Comparison of ENCODE assay signal across 27 cellular contexts in the genomic region with DNA sequence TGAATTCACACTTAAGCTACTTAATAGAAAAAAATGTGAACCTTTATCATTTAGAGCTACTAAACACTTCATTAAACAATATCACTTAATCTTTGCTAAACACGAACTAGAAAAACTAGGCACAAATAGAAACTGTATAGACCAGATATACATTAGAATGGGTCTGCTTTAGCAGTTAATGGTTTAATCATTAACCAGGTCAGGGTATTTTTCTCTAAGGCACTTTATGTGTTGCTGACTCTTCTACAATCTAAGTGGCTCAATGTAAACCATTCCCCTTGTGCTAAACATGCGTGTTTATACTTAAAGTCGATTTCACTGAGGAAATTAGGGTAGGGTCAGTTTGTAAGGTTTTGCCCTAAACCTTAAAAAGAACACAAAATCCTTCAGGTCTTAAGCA. TPM values are rescaled to one million over a fixed set of nuclear protein-coding genes. Genes with fewer than 3 reads are reported as not detected.
DNase-seq lines count a peak whose midpoint lies in the region; ATAC-seq, FAIRE-seq and TF ChIP-seq lines count a peak whose summit lies in the region.
"Had no signal": no experiment of that assay in that cellular context is flagged by ENCODE, and none has a peak within 500 bp of the region (broad histone marks: within the 10 kb centered on the region; RNA-seq: fewer than 3 reads in every experiment).

No MANE protein-coding gene starts in this region.

- H3K27me3 ChIP-seq in RWPE2 (ENCODE audit: insufficient read depth, poor library complexity, severe bottlenecking) = no peaks in the 10 kb centered on the region
- H3K27me3 ChIP-seq in keratinocyte (ENCODE audit: control insufficient read depth, extremely low read depth, insufficient read depth, low read length) = no peaks in the 10 kb centered on the region
- H3K27me3 ChIP-seq in stomach = no peaks in the 10 kb centered on the region
- H3K27me3 ChIP-seq: BLaER1 treated with 17β-estradiol and CSF1 and Interleukin-3, amounts not matched to agents 10 nM and 100 nM; sigmoid colon; thyroid gland had no signal

- H3K36me3 ChIP-seq in RWPE2 (ENCODE audit: low read depth) (no peaks in the 10 kb centered on the region), keratinocyte (ENCODE audit: control insufficient read depth in 2 of 2, extremely low read depth in 1 of 2, insufficient read depth in 2 of 2, low read length in 2 of 2) (no peaks in the 10 kb centered on the region), stomach (no peaks in the 10 kb centered on the region)
- H3K36me3 ChIP-seq: sigmoid colon, thyroid gland had no signal

- H3K79me2 ChIP-seq in keratinocyte (ENCODE audit: control insufficient read depth, insufficient read depth, low read length) = peaks cover 40% of the 10 kb centered on the region

- H3K4me1 ChIP-seq in RWPE2 (ENCODE audit: insufficient read depth, poor library complexity, severe bottlenecking) = peaks cover 71% of the 10 kb centered on the region
- H3K4me1 ChIP-seq in keratinocyte (ENCODE audit: control insufficient read depth, extremely low read depth, insufficient read depth, low read length) = peaks cover 73% of the 10 kb centered on the region
- peaks cover 20 to 48% (median 33%) of the 10 kb centered on the region in 4 donors for H3K4me1 ChIP-seq in stomach

- 29 to 63% (median 48%) methylated on average over 3 of the region's 3 CpGs for WGBS in stomach, 5 donors

- H3K9me3 ChIP-seq in RWPE2 (ENCODE audit: severe bottlenecking) (no peaks in the 10 kb centered on the region), keratinocyte (ENCODE audit: control insufficient read depth, low read depth, low read length) (no peaks in the 10 kb centered on the region), stomach (no peaks in the 10 kb centered on the region)
- H3K9me3 ChIP-seq: sigmoid colon, thyroid gland had no signal

- no peaks in the 10 kb centered on the region for H3K36me3 Mint-ChIP-seq in activated naive CD4-positive, alpha-beta T cell treated with anti-CD3 and anti-CD28 coated beads, Interleukin-2, amount 50 U/mL, for 72 hours
- H3K36me3 Mint-ChIP-seq: activated naive CD4-positive, alpha-beta T cell treated with anti-CD3 and anti-CD28 coated beads, Interleukin-2, amount 10 ng/mL, durations not matched to agents 7 days and 5 days had no signal

- no peak for DNase-seq in GM18507 (ENCODE audit: extremely low spot score, insufficient read length, low read depth)
- DNase-seq in RWPE2 (ENCODE audit: low spot score) = no peak
- DNase-seq in keratinocyte (ENCODE audit: low read depth, low spot score) = no peak
- no peak for DNase-seq in stomach
- no peak for DNase-seq in activated naive CD4-positive, alpha-beta T cell treated with anti-CD3 and anti-CD28 coated beads, Interleukin-2, amount 50 U/mL, for 72 hours (ENCODE audit: low spot score in 2 of 2)
- DNase-seq in stimulated activated CD8-positive, alpha-beta memory T cell treated with anti-CD3 and anti-CD28 coated beads, Interleukin-4, amount 100 ng/mL, for 48 hours = no peak
- DNase-seq: activated CD4-positive, alpha-beta T cell treated with anti-CD3 and anti-CD28 coated beads, Interleukin-2, amount 10 ng/mL, durations not matched to agents 7 days and 5 days; activated CD8-positive, alpha-beta memory T cell treated with anti-CD3 and anti-CD28 coated beads, Interleukin-2, amount 10 ng/mL, durations not matched to agents 7 days and 5 days; activated naive CD4-positive, alpha-beta T cell treated with anti-CD3 and anti-CD28 coated beads, Interleukin-2, amount 10 ng/mL, durations not matched to agents 7 days and 5 days; DMS79; effector CD8-positive, alpha-beta T cell; erythroblast; GF-D8; MV-4-11; NCI-H510A; SIG-M5; sigmoid colon; stimulated activated CD4-positive, alpha-beta T cell treated with anti-CD3 and anti-CD28 coated beads, Interleukin-15, amount 100 ng/mL, for 24 hours; stimulated activated naive CD8-positive, alpha-beta T cell treated with anti-CD3 and anti-CD28 coated beads, Interleukin-15, amount 100 ng/mL, for 72 hours; T1000; thyroid gland had no signal

- peak; percentile 15 for FAIRE-seq in GM18507 (lab: Jason Lieb, UNC)
- no peak for FAIRE-seq in keratinocyte (lab: Jason Lieb, UNC)
- FAIRE-seq: bronchial epithelial cell, colon had no signal

- H3K4me2 ChIP-seq in keratinocyte (ENCODE audit: control insufficient read depth, extremely low read depth, insufficient read depth, low read depth, low read length) = peak overlapping the region; percentile 73

- H4K20me1 ChIP-seq in keratinocyte (ENCODE audit: control insufficient read depth, extremely low read depth, insufficient read depth, low read length) = no peaks in the 10 kb centered on the region
- H4K20me1 ChIP-seq: BLaER1 treated with 17β-estradiol and CSF1 and Interleukin-3, amounts not matched to agents 10 nM and 100 nM had no signal

- no peaks in the 10 kb centered on the region for H3K9me3 Mint-ChIP-seq in activated naive CD4-positive, alpha-beta T cell treated with anti-CD3 and anti-CD28 coated beads, Interleukin-2, amount 50 U/mL, for 72 hours
- H3K9me3 Mint-ChIP-seq: activated CD4-positive, alpha-beta T cell treated with anti-CD3 and anti-CD28 coated beads, Interleukin-2, amount 10 ng/mL, durations not matched to agents 7 days and 5 days; activated naive CD4-positive, alpha-beta T cell treated with anti-CD3 and anti-CD28 coated beads, Interleukin-2, amount 10 ng/mL, durations not matched to agents 7 days and 5 days; stimulated activated naive CD8-positive, alpha-beta T cell treated with anti-CD3 and anti-CD28 coated beads, Interleukin-15, amount 100 ng/mL, for 72 hours had no signal

- TF ChIP-seq POLR2A in stomach (IDR thresholded peaks at IDR 0.05) = no peak

- no peak overlapping the region for H3K27ac Mint-ChIP-seq in activated naive CD4-positive, alpha-beta T cell treated with anti-CD3 and anti-CD28 coated beads, Interleukin-2, amount 50 U/mL, for 72 hours
- H3K27ac Mint-ChIP-seq: WTC11 had no signal

- TF ChIP-seq CTCF in RWPE2 (IDR thresholded peaks at IDR 0.05; ENCODE audit: poor library complexity, severe bottlenecking) = no peak
- no peak for TF ChIP-seq CTCF in keratinocyte (optimal IDR thresholded peaks at IDR 0.05 in 1 of 3, IDR thresholded peaks at IDR 0.05 in 1 of 3, conservative IDR thresholded peaks at IDR 0.05 in 1 of 3; ENCODE audit: extremely low read depth in 1 of 3, insufficient read depth in 2 of 3, low read length in 3 of 3)
- no peak for TF ChIP-seq CTCF in stomach (IDR thresholded peaks at IDR 0.05)

- H3K27ac ChIP-seq in RWPE2 (ENCODE audit: poor library complexity, severe bottlenecking) (peak overlapping the region; percentile 94), keratinocyte (ENCODE audit: control insufficient read depth, insufficient read depth, low read length) (peak overlapping the region; percentile 97), stomach (peak overlapping the region in 4 of 5 donors; percentile 6 to 65 (median 60))
- H3K27ac ChIP-seq: sigmoid colon had no signal

- no peak overlapping the region for H2AFZ ChIP-seq in keratinocyte (ENCODE audit: control insufficient read depth, low read length)

- no peak overlapping the region for H3K4me3 ChIP-seq in RWPE2 (ENCODE audit: severe bottlenecking)
- H3K4me3 ChIP-seq in keratinocyte (ENCODE audit: control insufficient read depth in 2 of 3, extremely low read depth in 1 of 3, insufficient read depth in 2 of 3, low read depth in 1 of 3, low read length in 3 of 3) = no peak overlapping the region
- no peak overlapping the region for H3K4me3 ChIP-seq in stomach
- H3K4me3 ChIP-seq: lung, sigmoid colon, thyroid gland had no signal

- peak overlapping the region; percentile 87 for H3K9ac ChIP-seq in keratinocyte (ENCODE audit: control insufficient read depth, extremely low read depth, insufficient read depth, low read length)

- dilution Hi-C loops in keratinocyte (cut with MboI; ENCODE audit: extremely low pct_ligation_motif_present, low sequenced_read_pairs) = no loop called here

- intact Hi-C loops in stomach (cut with DNase I; ENCODE audit: low total_unique reads) = no loop called here

- H3K9me1 ChIP-seq in keratinocyte (ENCODE audit: control insufficient read depth, extremely low read depth, insufficient read depth, low read length) = no peaks in the 10 kb centered on the region

- ATAC-seq in RWPE2 (ENCODE audit: low read depth) (no peak), HG02588 (IDR thresholded peaks at IDR 0.05; ENCODE audit: unreplicated experiment) (no peak)
- ATAC-seq in activated naive CD4-positive, alpha-beta T cell treated with anti-CD3 and anti-CD28 coated beads, Interleukin-2, amount 50 U/mL, for 72 hours = no peak
- ATAC-seq: stimulated activated naive CD8-positive, alpha-beta T cell treated with anti-CD3 and anti-CD28 coated beads, Interleukin-15, amount 100 ng/mL, for 72 hours; WTC11 had no signal

- no peak for TF ChIP-seq EP300 in stomach (IDR thresholded peaks at IDR 0.05)

RNA-seq across cellular contexts. Expression of a gene that starts 29.7 kb away (rescaled TPM):
- polyA plus RNA-seq in keratinocyte (14.8 to 20.0 TPM (median 18.9 TPM) in 3 replicates), stomach (1 to 10 TPM; 2.1 to 4.3 (median 2.1) TPM)
- 18.4 TPM for polyA plus RNA-seq in keratinocyte (2011; ENCODE audit: low read depth)
- polyA plus RNA-seq in keratinocyte (2011; cell fraction: cytosol; rRNA removed) = 11.2 and 16.9 TPM in 2 replicates
- 18.9 and 20.8 TPM in 2 replicates for polyA plus RNA-seq in keratinocyte (2011; cell fraction: nucleus; rRNA removed)
- 9.0 and 14.8 TPM in 2 replicates for polyA plus RNA-seq in keratinocyte (2012; ENCODE audit: low replicate concordance)
- 13.6 to 31.9 TPM (median 21.9 TPM) in 3 replicates for polyA minus RNA-seq in keratinocyte
- 10.6 TPM for polyA minus RNA-seq in keratinocyte (2011; cell fraction: cytosol; rRNA and poly(A)+ RNA removed)
- polyA minus RNA-seq in keratinocyte (2011; cell fraction: nucleus; rRNA and poly(A)+ RNA removed) = 16.7 and 35.9 TPM in 2 replicates
- 10 to 100 TPM in 2 of 5 donors, 1 to 10 TPM in 2, under 1 TPM in 1; 0.58 to 14.3 (median 9.0) TPM for total RNA-seq in stomach
- not detected for total RNA-seq in activated naive CD4-positive, alpha-beta T cell treated with anti-CD3 and anti-CD28 coated beads, Interleukin-2, amount 50 U/mL, for 72 hours
